In the genomic region with DNA sequence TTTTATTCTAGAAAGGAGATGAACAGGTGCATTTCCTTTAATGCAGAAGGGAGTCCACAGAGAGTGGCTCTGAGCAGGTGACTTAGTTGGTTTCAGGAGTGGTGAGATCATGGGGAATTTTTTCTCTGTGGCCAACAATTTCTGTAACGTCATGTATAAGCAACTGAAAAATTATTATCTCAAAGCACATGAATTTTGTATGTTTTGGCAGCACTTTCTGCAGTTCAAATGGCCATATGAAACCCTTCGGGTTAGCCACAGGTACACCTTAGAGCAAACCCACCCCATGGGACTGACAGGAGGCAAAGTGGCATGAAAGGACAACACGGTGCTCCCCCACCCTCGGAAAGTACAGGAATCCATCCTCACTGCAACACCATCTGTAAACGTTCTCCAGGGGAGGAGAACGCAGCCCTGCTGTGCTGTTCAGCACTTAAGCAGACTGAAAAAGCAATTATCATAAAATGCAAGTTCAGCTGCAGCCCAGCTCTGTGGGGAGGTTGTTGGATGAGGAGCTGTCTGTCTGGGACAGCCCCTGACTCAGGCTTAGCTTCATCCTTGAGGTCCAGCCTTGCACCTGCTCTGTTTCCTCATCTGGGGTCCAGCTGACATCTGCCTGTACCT, we compare ENCODE assay signal across 10 cellular contexts. TPM values are rescaled to one million over a fixed set of nuclear protein-coding genes. Genes with fewer than 3 reads are reported as not detected.
DNase-seq lines count a peak whose midpoint lies in the region; ATAC-seq, FAIRE-seq and TF ChIP-seq lines count a peak whose summit lies in the region.
"Had no signal": no experiment of that assay in that cellular context is flagged by ENCODE, and none has a peak within 500 bp of the region (broad histone marks: within the 10 kb centered on the region; RNA-seq: fewer than 3 reads in every experiment).

No MANE protein-coding gene starts in this region.

- H3K36me3 Mint-ChIP-seq in mesothelial cell of epicardium = no peaks in the 10 kb centered on the region

- 4% methylated on average over 6 of the region's 6 CpGs for WGBS in GM12878 (ENCODE audit: insufficient coverage, insufficient replicate concordance, low lambda C conversion rate, missing lambda C conversion rate)

- peaks cover 40% of the 10 kb centered on the region for H3K4me1 ChIP-seq in GM12878 (ENCODE audit: control insufficient read depth, insufficient read depth, low read length)

- BruUV-seq in GM12878 (replicated peaks; lab: Mats Ljungman, UMichigan) = no TSS peak

- H3K27me3 ChIP-seq in GM12878 (replicated peaks in 1 of 2; ENCODE audit: control insufficient read depth in 2 of 2, insufficient read depth in 2 of 2, low read length in 1 of 2) (no peaks in the 10 kb centered on the region), dorsolateral prefrontal cortex (peaks cover 0 to 8% (median 0%) of the 10 kb centered on the region in 45 donors)
- H3K27me3 ChIP-seq: ovary had no signal

- CTCF ChIA-PET in GM12878 (lab: Yijun Ruan, JAX) = interaction anchor here (0.7 to 5.6 kb wide), 5 partner anchors 15 to 116 kb away, joined by 3 to 67 read pairs (median 28); no protein-coding TSS in a partner anchor

- peak overlapping the region; percentile 69 for H3K4me2 ChIP-seq in GM12878 (ENCODE audit: control insufficient read depth, insufficient read depth)

- SMC1A ChIA-PET in GM12878 (lab: Charles Lee; ENCODE audit: uncharacterized antibody, unreplicated experiment) = interaction anchor here (0.7 to 7.3 kb wide), 8 partner anchors 9 to 113 kb away, joined by 3 to 231 read pairs (median 4); no protein-coding TSS in a partner anchor

- TF ChIP-seq POLR2A in GM12878 (IDR thresholded peaks at IDR 0.05; ENCODE audit: low read depth, low read length) = peak; percentile 61

- H3K27ac ChIP-seq in GM12878 (ENCODE audit: control insufficient read depth, insufficient read depth) (peak overlapping the region; percentile 90), dorsolateral prefrontal cortex (no peak overlapping the region)
- H3K27ac ChIP-seq: ovary had no signal

- peak; percentile 7 for FAIRE-seq in GM12878 (lab: Jason Lieb, UNC)

- peaks cover 35% of the 10 kb centered on the region for H3K79me2 ChIP-seq in GM12878 (ENCODE audit: control insufficient read depth, insufficient read depth, low read length)

- no peak overlapping the region for H3K27ac Mint-ChIP-seq in mesothelial cell of epicardium
- H3K27ac Mint-ChIP-seq: dendritic cell treated with granulocyte-macrophage colony-stimulating factor and Interleukin-4, amounts not matched to agents 40 ng/mL and 50 ng/mL, for 4 days had no signal

- no peaks in the 10 kb centered on the region for H3K9me3 Mint-ChIP-seq in mesothelial cell of epicardium
- H3K9me3 Mint-ChIP-seq: dendritic cell treated with granulocyte-macrophage colony-stimulating factor and Interleukin-4, amounts not matched to agents 40 ng/mL and 50 ng/mL, for 4 days had no signal

- POLR2A ChIA-PET in GM12878 (lab: Charles Lee) = interaction anchor here (1.3 to 6.6 kb wide), 4 partner anchors 10 to 30 kb away, joined by 5 to 146 read pairs (median 14); no protein-coding TSS in a partner anchor

- peak; percentile 76 for ATAC-seq in GM18873 (IDR thresholded peaks at IDR 0.05; ENCODE audit: low FRiP score, unreplicated experiment)
- peak; percentile 65 for ATAC-seq in GM21515 (IDR thresholded peaks at IDR 0.05; ENCODE audit: unreplicated experiment)
- ATAC-seq in HG03139 (IDR thresholded peaks at IDR 0.05; ENCODE audit: unreplicated experiment) = peak; percentile 68
- peak; percentile 80 for ATAC-seq in GM12878

- H3K4me1 Mint-ChIP-seq in mesothelial cell of epicardium = no peaks in the 10 kb centered on the region

- H3K4me3 Mint-ChIP-seq in mesothelial cell of epicardium = no peak overlapping the region
- H3K4me3 Mint-ChIP-seq: dendritic cell treated with granulocyte-macrophage colony-stimulating factor and Interleukin-4, amounts not matched to agents 40 ng/mL and 50 ng/mL, for 4 days had no signal

- in situ Hi-C loops in GM12878 (cut with MboI) = no loop called here

- peaks cover 14% of the 10 kb centered on the region for H3K27me3 Mint-ChIP-seq in mesothelial cell of epicardium (ENCODE audit: low read depth)
- H3K27me3 Mint-ChIP-seq: dendritic cell treated with granulocyte-macrophage colony-stimulating factor and Interleukin-4, amounts not matched to agents 40 ng/mL and 50 ng/mL, for 4 days had no signal

- peak overlapping the region; percentile 45; the same call in 1 of the 2 replicates for H3K4me3 ChIP-seq in GM12878
- H3K4me3 ChIP-seq in dorsolateral prefrontal cortex = no peak overlapping the region
- H3K4me3 ChIP-seq: ovary had no signal

- TF ChIP-seq EP300 in GM12878 (IDR thresholded peaks at IDR 0.05; ENCODE audit: borderline replicate concordance in 1 of 2, control insufficient read depth in 1 of 2, low read depth in 2 of 2, low read length in 2 of 2) = peak; percentile 92 to 95

- RAD21 ChIA-PET in GM12878 (lab: Charles Lee; ENCODE audit: unreplicated experiment) = interaction anchor here (1.1 to 6.6 kb wide), 4 partner anchors 19 to 64 kb away, joined by 9 to 189 read pairs (median 30); no protein-coding TSS in a partner anchor

- H2AFZ ChIP-seq in GM12878 (ENCODE audit: control insufficient read depth, low read depth, low read length) = peak overlapping the region; percentile 9; the same call in 1 of the 2 replicates

- intact Hi-C loops in GM12878 (cut with micrococcal nuclease; ENCODE audit: unreplicated experiment) (loop anchor here (1.0 kb wide), 2 partner anchors 16 to 22 kb away; no protein-coding TSS in a partner anchor), dorsolateral prefrontal cortex (cut with DNase I) (no loop called here)

- TF ChIP-seq CTCF in GM12878 (IDR thresholded peaks at IDR 0.05 in 2 of 3, conservative IDR thresholded peaks at IDR 0.05 in 1 of 3; ENCODE audit: control insufficient read depth in 2 of 3, extremely low read depth in 1 of 3, insufficient read depth in 1 of 3, low read depth in 3 of 3, low read length in 3 of 3) (no peak), dorsolateral prefrontal cortex (IDR thresholded peaks at IDR 0.05 in 54 of 56, conservative IDR thresholded peaks at IDR 0.05 in 2 of 56; ENCODE audit: low read depth in 1 of 56, partially characterized antibody in 56 of 56) (no peak), mesothelial cell of epicardium (IDR thresholded peaks at IDR 0.05; ENCODE audit: unreplicated experiment) (no peak)

- 0 out of 4 replicates have a peak, but pooled peaks cover 0 to 3% of the 10 kb centered on the region in 2 experiments for H3K36me3 ChIP-seq in GM12878 (ENCODE audit: control insufficient read depth in 2 of 2, insufficient read depth in 2 of 2, low read length in 1 of 2)
- H3K36me3 ChIP-seq: ovary had no signal

- H3K9me3 ChIP-seq in GM12878 (replicated peaks; ENCODE audit: control insufficient read depth, insufficient read depth, low read length) = no peaks in the 10 kb centered on the region; the same call in 2 of the 3 replicates
- H3K9me3 ChIP-seq: ovary had no signal

- TF ChIP-seq RAD21 in GM12878 (IDR thresholded peaks at IDR 0.05; ENCODE audit: insufficient read depth, low read depth, low read length) = peak; percentile 6; the same call in 1 of the 2 replicates

- H4K20me1 ChIP-seq in GM12878 (ENCODE audit: control insufficient read depth, insufficient read depth) = no peaks in the 10 kb centered on the region

- H3K9ac ChIP-seq in GM12878 (ENCODE audit: control insufficient read depth, insufficient read depth, low read length) = peak overlapping the region; percentile 71

- DNase-seq in GM12878 (ENCODE audit: low read depth, low spot score) (peak; percentile 96), dorsolateral prefrontal cortex (no peak), NCI-H1048 (lab: John Stamatoyannopoulos, UW) (no peak), mesothelial cell of epicardium (ENCODE audit: low spot score in 2 of 2, unreplicated experiment in 2 of 2) (no peak), DMS53 treated with DMSO at 0.1 percent for 48 hours (lab: John Stamatoyannopoulos, UW; ENCODE audit: unreplicated experiment) (no peak)
- DNase-seq: ovary had no signal

TF ChIP-seq in GM12878, 131 proteins besides CTCF, POLR2A, EP300 and RAD21 (continues in another document):
- TF ChIP-seq GATAD2B (conservative IDR thresholded peaks at IDR 0.05; ENCODE audit: low read depth) (peak; percentile 98), ZNF217 (IDR thresholded peaks at IDR 0.05) (0 out of 2 replicates have a peak, but pooled peaks have one; percentile 45), TCF7 (IDR thresholded peaks at IDR 0.05; ENCODE audit: borderline replicate concordance) (peak; percentile 74; the same call in 1 of the 2 replicates), POU2F2 (IDR thresholded peaks at IDR 0.05; ENCODE audit: borderline replicate concordance, low read depth, low read length) (peak; percentile 81; the same call in 1 of the 3 replicates), WRNIP1 (IDR thresholded peaks at IDR 0.05; ENCODE audit: borderline replicate concordance, low read depth, low read length) (no peak), STAT1 (conservative IDR thresholded peaks at IDR 0.05) (0 out of 2 replicates have a peak, but pooled peaks have one; percentile 14), POLR2AphosphoS5 (IDR thresholded peaks at IDR 0.05; ENCODE audit: low read length) (peak; percentile 88), RELA (IDR thresholded peaks at IDR 0.05; ENCODE audit: borderline replicate concordance, partially characterized antibody) (peak; percentile 65), NR2F1 (conservative IDR thresholded peaks at IDR 0.05) (peak; percentile 88)

RNA-seq across cellular contexts. Expression of gene CLDN14, which starts 55.8 kb away (rescaled TPM):
- total RNA-seq in GM12878 (2013; cell fraction: nucleolus; rRNA removed) = 1.1 and 3.7 TPM in 2 replicates
- total RNA-seq in GM12878 (2014; rRNA removed) (8.2 and 19.4 TPM in 2 replicates), GM12878 (2014; rRNA removed; fragmentation: Illumina TruSeq; extraction: Trizol) (2.7 and 3.4 TPM in 2 replicates), GM12878 (2021) (9.6 and 11.2 TPM in 2 replicates), dorsolateral prefrontal cortex (not detected), mesothelial cell of epicardium (not detected in 3 replicates)
- 4.2 TPM for polyA plus RNA-seq in GM12878 (2011; ENCODE audit: low read depth)
- polyA plus RNA-seq in GM12878 (2011; rRNA removed) (3.4 and 3.7 TPM in 2 replicates), GM12878 (2014; fragmentation: Illumina TruSeq; extraction: Trizol) (1.1 and 2.8 TPM in 2 replicates), GM12878 (2014; fragmentation: Nextera tagmentation; extraction: Ambion mirVana) (1 to 10 TPM in 1 of 2 experiments, under 1 TPM in 1; 0.90 to 3.3 TPM), GM12878 (2014; rRNA removed) (14.3 and 15.2 TPM in 2 replicates), GM12878 (2016; fragmentation: Nextera tagmentation; extraction: Ambion mirVana) (10 to 100 TPM; 14.7 to 18.6 TPM)
- polyA plus RNA-seq in GM12878 (2011; cell fraction: cytosol; rRNA removed) = 3.6 TPM in 2 replicates
- polyA plus RNA-seq in GM12878 (2011; cell fraction: nucleus; rRNA removed) = 2.7 and 3.7 TPM in 2 replicates
- 5.2 and 6.4 TPM in 2 replicates for polyA plus RNA-seq in GM12878 (2012)
- 1.0 and 2.1 TPM in 2 replicates for polyA minus RNA-seq in GM12878 (2011; rRNA and poly(A)+ RNA removed)
- 3.0 TPM in 1 of 2 replicates, not detected in the other for polyA minus RNA-seq in GM12878 (2011; cell fraction: cytosol; rRNA and poly(A)+ RNA removed)
- polyA minus RNA-seq in GM12878 (2011; cell fraction: nucleus; rRNA and poly(A)+ RNA removed) = 1.1 and 1.6 TPM in 2 replicates
- total RNA-seq: ovary had no signal
